In genomic region chr20:44392776-44393607, GRCh38 we compare ENCODE assay signal across 1 cellular context.
TF ChIP-seq lines count a peak whose summit lies in the region.

No MANE protein-coding gene starts in this region.

TF ChIP-seq in HepG2, 621 proteins besides CTCF, POLR2A, EP300 and RAD21 (continued from another document and continues in another):
- TF ChIP-seq CEBPZ (IDR thresholded peaks at IDR 0.05; ENCODE audit: low read length) (no peak), FOXM1 (CRISPR knock-in tag; IDR thresholded peaks at IDR 0.05) (no peak; the same call in 1 of the 2 replicates), RFX1 (IDR thresholded peaks at IDR 0.05) (no peak), ZNF33B (CRISPR knock-in tag; IDR thresholded peaks at IDR 0.05) (0 out of 2 replicates have a peak, but pooled peaks have one; percentile 69), ZNF382 (CRISPR knock-in tag; IDR thresholded peaks at IDR 0.05; ENCODE audit: borderline replicate concordance) (no peak), ASH2L (IDR thresholded peaks at IDR 0.05; ENCODE audit: insufficient read length, low read depth, low read length) (peak; percentile 11), ZNF234 (CRISPR knock-in tag; conservative IDR thresholded peaks at IDR 0.05) (no peak), ZNF724P (CRISPR knock-in tag; IDR thresholded peaks at IDR 0.05; ENCODE audit: borderline replicate concordance) (peak; percentile 65; the same call in 1 of the 2 replicates), HES4 (CRISPR knock-in tag; IDR thresholded peaks at IDR 0.05; ENCODE audit: borderline replicate concordance) (no peak), ZNF850 (CRISPR knock-in tag; conservative IDR thresholded peaks at IDR 0.05) (no peak), ZMYM4 (CRISPR knock-in tag; IDR thresholded peaks at IDR 0.05) (peak; percentile 72), FOXA3 (CRISPR knock-in tag; IDR thresholded peaks at IDR 0.05) (peak; percentile 79), ZBTB43 (CRISPR knock-in tag; conservative IDR thresholded peaks at IDR 0.05) (0 out of 2 replicates have a peak, but pooled peaks have one; percentile 16), ZNF503 (CRISPR knock-in tag; IDR thresholded peaks at IDR 0.05) (peak; percentile 43; the same call in 1 of the 2 replicates), ZNF552 (CRISPR knock-in tag; IDR thresholded peaks at IDR 0.05; ENCODE audit: borderline replicate concordance) (no peak), ZSCAN30 (CRISPR knock-in tag; IDR thresholded peaks at IDR 0.05) (no peak), POLR2G (IDR thresholded peaks at IDR 0.05; ENCODE audit: low read depth, low read length) (peak; percentile 67), ZNF878 (CRISPR knock-in tag; IDR thresholded peaks at IDR 0.05) (peak; percentile 85), MLLT10 (CRISPR knock-in tag; IDR thresholded peaks at IDR 0.05) (no peak), ATF3 (CRISPR knock-in tag; IDR thresholded peaks at IDR 0.05) (0 out of 2 replicates have a peak, but pooled peaks have one; percentile 9), ARNTL (CRISPR knock-in tag; IDR thresholded peaks at IDR 0.05) (no peak), POGZ (CRISPR knock-in tag; IDR thresholded peaks at IDR 0.05) (peak; percentile 64), ZNF264 (CRISPR knock-in tag; IDR thresholded peaks at IDR 0.05) (0 out of 2 replicates have a peak, but pooled peaks have one; percentile 62), TBX3 (IDR thresholded peaks at IDR 0.05; ENCODE audit: borderline replicate concordance) (no peak), KLF16 (CRISPR knock-in tag; IDR thresholded peaks at IDR 0.05) (peak in 1 of 2 experiments; percentile 79; a peak in 2 of 4 replicates), ARNT2 (CRISPR knock-in tag; IDR thresholded peaks at IDR 0.05; ENCODE audit: low read depth) (peak; percentile 59; the same call in 1 of the 2 replicates), FUBP1 (CRISPR knock-in tag; IDR thresholded peaks at IDR 0.05; ENCODE audit: borderline replicate concordance) (peak; percentile 84; the same call in 1 of the 2 replicates), JDP2 (CRISPR knock-in tag; IDR thresholded peaks at IDR 0.05; ENCODE audit: borderline replicate concordance) (no peak), ZFP41 (CRISPR knock-in tag; IDR thresholded peaks at IDR 0.05; ENCODE audit: borderline replicate concordance) (no peak), ZKSCAN1 (IDR thresholded peaks at IDR 0.05; ENCODE audit: low read length) (no peak), ESRRA (CRISPR knock-in tag; IDR thresholded peaks at IDR 0.05; ENCODE audit: low read depth) (peak; percentile 93), SRSF4 (IDR thresholded peaks at IDR 0.05; ENCODE audit: low read depth, low read length, poor library complexity, severe bottlenecking) (no peak), XBP1 (CRISPR knock-in tag; IDR thresholded peaks at IDR 0.05) (no peak), HMG20A (CRISPR knock-in tag; IDR thresholded peaks at IDR 0.05; ENCODE audit: borderline replicate concordance) (no peak; the same call in none of the 2 replicates), TCF7L2 (IDR thresholded peaks at IDR 0.05; ENCODE audit: low read depth, low read length) (no peak), ZNF142 (CRISPR knock-in tag; IDR thresholded peaks at IDR 0.05) (peak; percentile 30; the same call in 1 of the 2 replicates), ZNF607 (CRISPR knock-in tag; IDR thresholded peaks at IDR 0.05; ENCODE audit: borderline replicate concordance) (peak; percentile 69; the same call in 1 of the 2 replicates), ZNF737 (CRISPR knock-in tag; IDR thresholded peaks at IDR 0.05; ENCODE audit: borderline replicate concordance) (peak; percentile 40; the same call in 1 of the 2 replicates), MTF1 (CRISPR knock-in tag; IDR thresholded peaks at IDR 0.05) (no peak), KDM2A (CRISPR knock-in tag; IDR thresholded peaks at IDR 0.05; ENCODE audit: borderline replicate concordance, low read depth) (no peak)
- TF ChIP-seq, protein P1, sequence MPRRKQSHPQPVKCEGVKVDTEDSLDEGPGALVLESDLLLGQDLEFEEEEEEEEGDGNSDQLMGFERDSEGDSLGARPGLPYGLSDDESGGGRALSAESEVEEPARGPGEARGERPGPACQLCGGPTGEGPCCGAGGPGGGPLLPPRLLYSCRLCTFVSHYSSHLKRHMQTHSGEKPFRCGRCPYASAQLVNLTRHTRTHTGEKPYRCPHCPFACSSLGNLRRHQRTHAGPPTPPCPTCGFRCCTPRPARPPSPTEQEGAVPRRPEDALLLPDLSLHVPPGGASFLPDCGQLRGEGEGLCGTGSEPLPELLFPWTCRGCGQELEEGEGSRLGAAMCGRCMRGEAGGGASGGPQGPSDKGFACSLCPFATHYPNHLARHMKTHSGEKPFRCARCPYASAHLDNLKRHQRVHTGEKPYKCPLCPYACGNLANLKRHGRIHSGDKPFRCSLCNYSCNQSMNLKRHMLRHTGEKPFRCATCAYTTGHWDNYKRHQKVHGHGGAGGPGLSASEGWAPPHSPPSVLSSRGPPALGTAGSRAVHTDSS (CRISPR knock-in tag; conservative IDR thresholded peaks at IDR 0.05) = 0 out of 2 replicates have a peak, but pooled peaks have one; percentile 53
- TF ChIP-seq, protein P2, sequence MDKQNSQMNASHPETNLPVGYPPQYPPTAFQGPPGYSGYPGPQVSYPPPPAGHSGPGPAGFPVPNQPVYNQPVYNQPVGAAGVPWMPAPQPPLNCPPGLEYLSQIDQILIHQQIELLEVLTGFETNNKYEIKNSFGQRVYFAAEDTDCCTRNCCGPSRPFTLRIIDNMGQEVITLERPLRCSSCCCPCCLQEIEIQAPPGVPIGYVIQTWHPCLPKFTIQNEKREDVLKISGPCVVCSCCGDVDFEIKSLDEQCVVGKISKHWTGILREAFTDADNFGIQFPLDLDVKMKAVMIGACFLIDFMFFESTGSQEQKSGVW (CRISPR knock-in tag; IDR thresholded peaks at IDR 0.05; ENCODE audit: borderline replicate concordance) = 0 out of 2 replicates have a peak, but pooled peaks have one; percentile 34
- TF ChIP-seq, protein P3, sequence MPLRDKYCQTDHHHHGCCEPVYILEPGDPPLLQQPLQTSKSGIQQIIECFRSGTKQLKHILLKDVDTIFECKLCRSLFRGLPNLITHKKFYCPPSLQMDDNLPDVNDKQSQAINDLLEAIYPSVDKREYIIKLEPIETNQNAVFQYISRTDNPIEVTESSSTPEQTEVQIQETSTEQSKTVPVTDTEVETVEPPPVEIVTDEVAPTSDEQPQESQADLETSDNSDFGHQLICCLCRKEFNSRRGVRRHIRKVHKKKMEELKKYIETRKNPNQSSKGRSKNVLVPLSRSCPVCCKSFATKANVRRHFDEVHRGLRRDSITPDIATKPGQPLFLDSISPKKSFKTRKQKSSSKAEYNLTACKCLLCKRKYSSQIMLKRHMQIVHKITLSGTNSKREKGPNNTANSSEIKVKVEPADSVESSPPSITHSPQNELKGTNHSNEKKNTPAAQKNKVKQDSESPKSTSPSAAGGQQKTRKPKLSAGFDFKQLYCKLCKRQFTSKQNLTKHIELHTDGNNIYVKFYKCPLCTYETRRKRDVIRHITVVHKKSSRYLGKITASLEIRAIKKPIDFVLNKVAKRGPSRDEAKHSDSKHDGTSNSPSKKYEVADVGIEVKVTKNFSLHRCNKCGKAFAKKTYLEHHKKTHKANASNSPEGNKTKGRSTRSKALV (CRISPR knock-in tag; IDR thresholded peaks at IDR 0.05) = peak; percentile 45
